25 cellular contexts compared by ENCODE assay signal in genomic region chr15:80852676-80853075, GRCh38.
DNase-seq lines count a peak whose midpoint lies in the region; ATAC-seq, FAIRE-seq and TF ChIP-seq lines count a peak whose summit lies in the region.
"Had no signal": no experiment of that assay in that cellular context is flagged by ENCODE, and none has a peak within 500 bp of the region (broad histone marks: within the 10 kb centered on the region; RNA-seq: fewer than 3 reads in every experiment).

No MANE protein-coding gene starts in this region.

- TF ChIP-seq CTCF in PC-3 (conservative IDR thresholded peaks at IDR 0.05; ENCODE audit: low read depth, low read length) (no peak), kidney (IDR thresholded peaks at IDR 0.05; ENCODE audit: borderline replicate concordance, extremely low read depth, insufficient read depth) (no peak), upper lobe of right lung (IDR thresholded peaks at IDR 0.05) (no peak)

- H3K4me3 ChIP-seq in PC-3 (ENCODE audit: low read length) (no peak overlapping the region; the same call in 1 of the 2 replicates), kidney (ENCODE audit: low read length in 2 of 2) (no peak overlapping the region), upper lobe of right lung (no peak overlapping the region), aorta (ENCODE audit: low read length in 2 of 2) (no peak overlapping the region)
- H3K4me3 ChIP-seq: body of pancreas, MG63, uterus had no signal

- no peak for FAIRE-seq in kidney (lab: Jason Lieb, UNC)
- FAIRE-seq: G401.6, GM18507, H54 had no signal

- peak overlapping the region; percentile 86 for H3K27ac ChIP-seq in PC-3 (ENCODE audit: low read length)
- no peak overlapping the region for H3K27ac ChIP-seq in kidney (ENCODE audit: low read depth in 2 of 2, low read length in 2 of 2)
- no peak overlapping the region for H3K27ac ChIP-seq in upper lobe of right lung
- no peak overlapping the region for H3K27ac ChIP-seq in aorta (ENCODE audit: low read depth in 1 of 2, low read length in 2 of 2)
- H3K27ac ChIP-seq: body of pancreas, C4-2B, uterus had no signal

- no TSS peak for BruUV-seq in PC-3 (replicated peaks; lab: Mats Ljungman, UMichigan)

- no peaks in the 10 kb centered on the region for H3K36me3 ChIP-seq in PC-3 (ENCODE audit: low read depth, low read length)
- no peaks in the 10 kb centered on the region for H3K36me3 ChIP-seq in kidney (ENCODE audit: control insufficient read depth in 1 of 2, insufficient read depth in 2 of 2, low read length in 2 of 2)
- no peaks in the 10 kb centered on the region for H3K36me3 ChIP-seq in upper lobe of right lung
- H3K36me3 ChIP-seq in aorta (ENCODE audit: control insufficient read depth in 1 of 2, insufficient read depth in 2 of 2, low read length in 1 of 2): no peaks in the 10 kb centered on the region
- H3K36me3 ChIP-seq: MG63, uterus had no signal

- H3K27me3 ChIP-seq in PC-3 (ENCODE audit: low read length): no peaks in the 10 kb centered on the region
- H3K27me3 ChIP-seq in upper lobe of right lung: no peaks in the 10 kb centered on the region
- no peaks in the 10 kb centered on the region for H3K27me3 ChIP-seq in aorta (ENCODE audit: control insufficient read depth in 1 of 2, insufficient read depth in 2 of 2, low read length in 1 of 2)
- H3K27me3 ChIP-seq: body of pancreas, MG63, uterus had no signal

- no peak overlapping the region for H2AFZ ChIP-seq in PC-3 (ENCODE audit: low read length)

- no peaks in the 10 kb centered on the region for H3K79me2 ChIP-seq in PC-3 (ENCODE audit: low read length)

- H3K9me3 ChIP-seq in PC-3 (ENCODE audit: low read length): no peaks in the 10 kb centered on the region
- H3K9me3 ChIP-seq in kidney (ENCODE audit: control insufficient read depth in 1 of 2, low read length in 2 of 2): no peaks in the 10 kb centered on the region
- H3K9me3 ChIP-seq in upper lobe of right lung: no peaks in the 10 kb centered on the region
- no peaks in the 10 kb centered on the region for H3K9me3 ChIP-seq in aorta (ENCODE audit: control insufficient read depth, low read length)
- H3K9me3 ChIP-seq: body of pancreas, MG63, uterus had no signal

- peak overlapping the region; percentile 52 for H3K4me2 ChIP-seq in PC-3 (ENCODE audit: low read length)

- 93 to 94% methylated on average over 4 of the region's 4 CpGs for WGBS in aorta, 2 donors

- ATAC-seq in PC-3 (peak; percentile 51), upper lobe of right lung (peak; percentile 64), aorta (ENCODE audit: low FRiP score) (no peak)
- ATAC-seq: activated naive CD8-positive, alpha-beta T cell treated with anti-CD3 and anti-CD28 coated beads, Interleukin-2, amount 50 U/mL, for 24 hours; body of pancreas; sciatic nerve had no signal

- no peaks in the 10 kb centered on the region for H3K9me2 ChIP-seq in PC-3 (replicated peaks; ENCODE audit: low read length)

- POLR2A ChIA-PET in PC-3 (lab: Charles Lee; ENCODE audit: unreplicated experiment): interaction anchor here (0.7 kb wide), 1 partner anchor 148 kb away, joined by 3 read pairs; no protein-coding TSS in a partner anchor

- H3K9ac ChIP-seq in PC-3 (ENCODE audit: low read length): peak overlapping the region; percentile 39
- H3K9ac ChIP-seq in kidney (ENCODE audit: low read length in 2 of 2): no peak overlapping the region

- intact Hi-C loops in PC-3 (cut with micrococcal nuclease) (loop anchor here (1.0 to 10.0 kb wide), 2 partner anchors 47 to 102 kb away; no protein-coding TSS in a partner anchor), kidney (cut with DNase I) (no loop called here), upper lobe of right lung (cut with DNase I) (no loop called here), aorta (cut with DNase I) (no loop called here)

- CTCF ChIA-PET in PC-3 (lab: Charles Lee): interaction anchor here (0.6 to 1.0 kb wide), 2 partner anchors 73 to 285 kb away, joined by 3 to 5 read pairs; partner anchors contain the start of gene CEMIP

- peaks cover 9% of the 10 kb centered on the region for H3F3A ChIP-seq in PC-3 (ENCODE audit: low read length, unreplicated experiment)

- DNase-seq in NCI-H748 (lab: John Stamatoyannopoulos, UW; ENCODE audit: unreplicated experiment) (peak; percentile 27), NCI-H748 treated with DMSO at 0.1 percent for 48 hours (lab: John Stamatoyannopoulos, UW) (no peak), PC-3 (peak; percentile 89), kidney (peak; percentile 5), upper lobe of right lung (no peak), aorta (no peak), SKM-1 treated with dmso at 0.1 percent for 144 hours (lab: John Stamatoyannopoulos, UW; ENCODE audit: unreplicated experiment) (no peak), NCI-H774 (lab: John Stamatoyannopoulos, UW) (no peak)
- DNase-seq: activated B cell treated with CpG ODN at 0.5 μM for 24 hours; activated CD4-positive, alpha-beta T cell treated with anti-CD3 and anti-CD28 coated beads, Interleukin-2, amount 50 U/mL, for 48 hours; activated effector memory CD4-positive, alpha-beta T cell treated with anti-CD3 and anti-CD28 coated beads, Interleukin-2, amount 50 U/mL, for 16 hours; activated naive CD8-positive, alpha-beta T cell treated with anti-CD3 and anti-CD28 coated beads, Interleukin-2, amount 50 U/mL, for 24 hours; body of pancreas; Calu3; effector memory CD4-positive, alpha-beta T cell; IMR-90; MG63; NCI-H1417 treated with DMSO at 0.1 percent for 48 hours; Right ventricle myocardium superior; uterus had no signal

- no peaks in the 10 kb centered on the region for H4K20me1 ChIP-seq in PC-3 (ENCODE audit: low read length)

- H3K4me1 ChIP-seq in PC-3 (ENCODE audit: insufficient read depth, low read length) (peaks cover 82% of the 10 kb centered on the region), kidney (ENCODE audit: control insufficient read depth in 1 of 2, insufficient read depth in 1 of 2, low read depth in 1 of 2, low read length in 2 of 2) (peaks cover 0 to 2% of the 10 kb centered on the region in 2 donors), upper lobe of right lung (peaks cover 32% of the 10 kb centered on the region), aorta (ENCODE audit: control insufficient read depth in 1 of 2, insufficient read depth in 2 of 2, low read length in 2 of 2) (peaks cover 0 to 6% of the 10 kb centered on the region in 2 donors)
- H3K4me1 ChIP-seq: uterus had no signal

Comparison
In these comparisons a context has a peak if more than half of its experiments do, and no peak if none do; other contexts are left out.
1. DNase-seq: peak in NCI-H748 (single experiment), PC-3 (single experiment) and kidney (single experiment); none in NCI-H748 treated with DMSO at 0.1 percent for 48 hours (single experiment), upper lobe of right lung (single experiment), aorta (0 of 2), SKM-1 treated with dmso at 0.1 percent for 144 hours (single experiment) and NCI-H774 (single experiment).